In genomic region chr10:123150229-123150985, GRCh38 we compare ENCODE assay signal across 8 cellular contexts. TPM values are rescaled to one million over a fixed set of nuclear protein-coding genes. Genes with fewer than 3 reads are reported as not detected.
DNase-seq lines count a peak whose midpoint lies in the region; ATAC-seq lines count a peak whose summit lies in the region.

No MANE protein-coding gene starts in this region.

- H3K4me1 Mint-ChIP-seq in activated T-helper 17 cell treated with anti-CD3 and anti-CD28 coated beads, Interleukin-2, amount 50 U/mL, for 72 hours = peaks cover 14% of the 10 kb centered on the region

- ATAC-seq in activated T-helper 17 cell treated with anti-CD3 and anti-CD28 coated beads, Interleukin-2, amount 50 U/mL, for 72 hours (replicated peaks) = no peak
- ATAC-seq in stimulated activated naive CD8-positive, alpha-beta T cell treated with anti-CD3 and anti-CD28 coated beads, Interleukin-15, Interleukin-2, amounts not matched to agents 100 U/mL and 50 U/mL, for 24 hours = no peak
- no peak for ATAC-seq in GM21360 (IDR thresholded peaks at IDR 0.05; ENCODE audit: unreplicated experiment)

- H3K4me3 ChIP-seq in iPS-18c (ENCODE audit: insufficient read depth, low read depth, low read length) = peak overlapping the region; percentile 55

- H3K4me3 Mint-ChIP-seq in activated T-helper 17 cell treated with anti-CD3 and anti-CD28 coated beads, Interleukin-2, amount 50 U/mL, for 72 hours = peak overlapping the region; percentile 68

- H3K9me3 ChIP-seq in iPS-18c (ENCODE audit: control insufficient read depth, insufficient read depth, low read length) = peaks cover 6% of the 10 kb centered on the region

- no peaks in the 10 kb centered on the region for H3K9me3 Mint-ChIP-seq in activated T-helper 17 cell treated with anti-CD3 and anti-CD28 coated beads, Interleukin-2, amount 50 U/mL, for 72 hours

- H3K27me3 Mint-ChIP-seq in activated T-helper 17 cell treated with anti-CD3 and anti-CD28 coated beads, Interleukin-2, amount 50 U/mL, for 72 hours = peaks cover 25% of the 10 kb centered on the region

- peaks cover 21% of the 10 kb centered on the region for H3K36me3 Mint-ChIP-seq in activated T-helper 17 cell treated with anti-CD3 and anti-CD28 coated beads, Interleukin-2, amount 50 U/mL, for 72 hours (ENCODE audit: low read depth)

- DNase-seq in activated CD4-positive, alpha-beta T cell treated with anti-CD3 and anti-CD28 coated beads for 48 hours = peak; percentile 54
- no peak for DNase-seq in activated CD4-positive, alpha-beta T cell treated with anti-CD3 and anti-CD28 coated beads, Interleukin-2, amount 50 U/mL, for 1 hour
- DNase-seq in stimulated activated naive CD8-positive, alpha-beta T cell treated with anti-CD3 and anti-CD28 coated beads, Interleukin-15, Interleukin-2, amounts not matched to agents 100 U/mL and 50 U/mL, for 24 hours = peak; percentile 44
- DNase-seq in OCI-M1 (lab: John Stamatoyannopoulos, UW) (no peak), NCI-H1092 (lab: John Stamatoyannopoulos, UW) (no peak)

- H3K27ac Mint-ChIP-seq in activated T-helper 17 cell treated with anti-CD3 and anti-CD28 coated beads, Interleukin-2, amount 50 U/mL, for 72 hours = no peak overlapping the region

RNA-seq across cellular contexts. Expression of gene HMX2, which starts 2.5 kb away (rescaled TPM):
- total RNA-seq in activated T-helper 17 cell treated with anti-CD3 and anti-CD28 coated beads, Interleukin-2, amount 50 U/mL, for 72 hours = under 1 TPM in 1 of 2 donors, not detected in 1; 0.19 TPM

RNA-seq across cellular contexts. Expression of gene BUB3, which starts 3.8 kb away (rescaled TPM):
- total RNA-seq in activated T-helper 17 cell treated with anti-CD3 and anti-CD28 coated beads, Interleukin-2, amount 50 U/mL, for 72 hours = 100 to 1,000 TPM; 311 to 324 TPM

RNA-seq across cellular contexts. Expression of gene HMX3, which starts 14.6 kb away (rescaled TPM):
- total RNA-seq in activated T-helper 17 cell treated with anti-CD3 and anti-CD28 coated beads, Interleukin-2, amount 50 U/mL, for 72 hours = under 1 TPM in 1 of 2 donors, not detected in 1; 0.21 TPM

Comparison
In these comparisons a context has a peak if more than half of its experiments do, and no peak if none do; other contexts are left out.
1. DNase-seq: peak in activated CD4-positive, alpha-beta T cell treated with anti-CD3 and anti-CD28 coated beads for 48 hours (single experiment) and stimulated activated naive CD8-positive, alpha-beta T cell treated with anti-CD3 and anti-CD28 coated beads, Interleukin-15, Interleukin-2, amounts not matched to agents 100 U/mL and 50 U/mL, for 24 hours (single experiment); none in activated CD4-positive, alpha-beta T cell treated with anti-CD3 and anti-CD28 coated beads, Interleukin-2, amount 50 U/mL, for 1 hour (single experiment), OCI-M1 (single experiment) and NCI-H1092 (single experiment).